Comparison of ENCODE assay signal across 25 cellular contexts in genomic region chr3:13096356-13096755, GRCh38. TPM values are rescaled to one million over a fixed set of nuclear protein-coding genes. Genes with fewer than 3 reads are reported as not detected.
DNase-seq lines count a peak whose midpoint lies in the region; FAIRE-seq and TF ChIP-seq lines count a peak whose summit lies in the region.
"Had no signal": no experiment of that assay in that cellular context is flagged by ENCODE, and none has a peak within 500 bp of the region (broad histone marks: within the 10 kb centered on the region; RNA-seq: fewer than 3 reads in every experiment).

No MANE protein-coding gene starts in this region.

- H3K9me3 Mint-ChIP-seq in brain = peaks cover 0 to 2% (median 0%) of the 10 kb centered on the region in 5 experiments
- H3K9me3 Mint-ChIP-seq: CD14-positive monocyte; CD8-positive, alpha-beta memory T cell had no signal

- peak overlapping the region in 4 of 11 experiments; percentile 15 to 60 (median 41); a peak in 6 of 22 replicates for H3K27ac ChIP-seq in BLaER1 treated with 17β-estradiol and CSF1 and Interleukin-3, amounts not matched to agents 10 nM and 100 nM
- no peak overlapping the region for H3K27ac ChIP-seq in neuronal stem cell (replicated peaks; ENCODE audit: low read length)

- no peak overlapping the region for H3K9ac ChIP-seq in BLaER1 treated with 17β-estradiol and CSF1 and Interleukin-3, amounts not matched to agents 10 nM and 100 nM
- H3K9ac ChIP-seq in neuronal stem cell (ENCODE audit: low read depth, low read length, poor library complexity) = no peak overlapping the region

- no peak overlapping the region for H4K8ac ChIP-seq in neuronal stem cell (ENCODE audit: low read depth, low read length)

- H2BK12ac ChIP-seq in neuronal stem cell (ENCODE audit: low read length) = no peak overlapping the region

- H2AFZ ChIP-seq in neuronal stem cell (ENCODE audit: low read length) = no peak overlapping the region

- H3K4me1 Mint-ChIP-seq in brain = peaks cover 76% of the 10 kb centered on the region

- no peaks in the 10 kb centered on the region for H3K36me3 ChIP-seq in BLaER1 treated with 17β-estradiol and CSF1 and Interleukin-3, amounts not matched to agents 10 nM and 100 nM
- no peaks in the 10 kb centered on the region for H3K36me3 ChIP-seq in neuronal stem cell (replicated peaks in 1 of 2; ENCODE audit: control insufficient read depth in 2 of 2, insufficient read depth in 2 of 2, low read length in 2 of 2)
- no peaks in the 10 kb centered on the region for H3K36me3 ChIP-seq in MG63

- H4K20me1 ChIP-seq in BLaER1 treated with 17β-estradiol and CSF1 and Interleukin-3, amounts not matched to agents 10 nM and 100 nM = no peaks in the 10 kb centered on the region; a peak in 1 of 22 replicates

- TF ChIP-seq POLR2A in GM12891 (IDR thresholded peaks at IDR 0.05; ENCODE audit: low read depth, low read length) = no peak

- peak; percentile 23 for FAIRE-seq in GM12891 (lab: Jason Lieb, UNC)
- FAIRE-seq: A204.1, GM12878, GM18507 had no signal

- no peaks in the 10 kb centered on the region for H3K9me3 ChIP-seq in BLaER1 treated with 17β-estradiol and CSF1 and Interleukin-3, amounts not matched to agents 10 nM and 100 nM (replicated peaks in 1 of 11)
- H3K9me3 ChIP-seq in neuronal stem cell (replicated peaks in 1 of 2; ENCODE audit: control insufficient read depth in 2 of 2, insufficient read depth in 1 of 2, low read depth in 1 of 2, low read length in 2 of 2) (no peaks in the 10 kb centered on the region), MG63 (no peaks in the 10 kb centered on the region)

- H3K14ac ChIP-seq in neuronal stem cell (ENCODE audit: low read length) = no peak overlapping the region

- peak overlapping the region in 3 of 5 experiments; percentile 30 to 98 (median 96) for H3K27ac Mint-ChIP-seq in brain
- H3K27ac Mint-ChIP-seq: B cell; CD14-positive monocyte; CD4-positive, alpha-beta memory T cell; CD4-positive, CD25-positive, alpha-beta regulatory T cell; CD8-positive, alpha-beta memory T cell had no signal

- no peak for DNase-seq in GM12891 (ENCODE audit: insufficient read length, low spot score)
- no peak for DNase-seq in neuronal stem cell (ENCODE audit: low spot score)
- DNase-seq in MG63 = no peak
- no peak for DNase-seq in AML-193 (lab: John Stamatoyannopoulos, UW)
- no peak for DNase-seq in NCI-H1048 (lab: John Stamatoyannopoulos, UW)
- DNase-seq: 8988T; ACHN; CD4-positive, alpha-beta memory T cell; CD4-positive, CD25-positive, alpha-beta regulatory T cell; COR-L47; DMS 273 treated with DMSO at 0.1 percent for 48 hours; DMS153; DMS53; DMS79; DND-41; EL; GDM1 had no signal

- H3K4me3 ChIP-seq in BLaER1 treated with 17β-estradiol and CSF1 and Interleukin-3, amounts not matched to agents 10 nM and 100 nM = no peak overlapping the region
- H3K4me3 ChIP-seq in neuronal stem cell (ENCODE audit: low read length in 2 of 2) (no peak overlapping the region), MG63 (no peak overlapping the region)
- H3K4me3 ChIP-seq: GM12878 had no signal

- no CpG with 5 or more reads among the region's 8 CpGs for WGBS in neuronal stem cell (ENCODE audit: extremely low coverage in 2 of 2, insufficient read length in 2 of 2, insufficient replicate concordance in 1 of 2), 2 donors

- no peak overlapping the region for H3K23ac ChIP-seq in neuronal stem cell (ENCODE audit: low read depth, low read length, poor library complexity)

- H3K27me3 Mint-ChIP-seq in brain = peaks cover 3% of the 10 kb centered on the region

- H3K18ac ChIP-seq in neuronal stem cell (ENCODE audit: low read length) = peak overlapping the region; percentile 46

- no peak overlapping the region for H2BK5ac ChIP-seq in neuronal stem cell (ENCODE audit: low read length)

- no peaks in the 10 kb centered on the region for H3K79me1 ChIP-seq in neuronal stem cell (ENCODE audit: low read depth, low read length)

- no peak overlapping the region for H2BK120ac ChIP-seq in neuronal stem cell (ENCODE audit: low read depth, low read length)

- no peak overlapping the region for H3K4ac ChIP-seq in neuronal stem cell (ENCODE audit: low read length)

- TF ChIP-seq CTCF in brain (conservative IDR thresholded peaks at IDR 0.05) = no peak

- H3K36me3 Mint-ChIP-seq in brain = no peaks in the 10 kb centered on the region
- H3K36me3 Mint-ChIP-seq: CD14-positive monocyte; CD4-positive, alpha-beta memory T cell; CD4-positive, CD25-positive, alpha-beta regulatory T cell; CD8-positive, alpha-beta memory T cell had no signal

- H4K91ac ChIP-seq in neuronal stem cell (ENCODE audit: low read depth, low read length, poor library complexity) = no peak overlapping the region

- H2AK5ac ChIP-seq in neuronal stem cell (ENCODE audit: low read depth, low read length) = no peak overlapping the region

- H3K4me2 ChIP-seq in BLaER1 treated with 17β-estradiol and CSF1 and Interleukin-3, amounts not matched to agents 10 nM and 100 nM = peak overlapping the region in 9 of 11 experiments; percentile 70 to 85 (median 82); a peak in 14 of 22 replicates
- H3K4me2 ChIP-seq in neuronal stem cell (ENCODE audit: insufficient read depth, low read length, poor library complexity, severe bottlenecking) = no peak overlapping the region

- no peak overlapping the region for H2BK15ac ChIP-seq in neuronal stem cell (ENCODE audit: low read length)

- no peaks in the 10 kb centered on the region for H3K27me3 ChIP-seq in BLaER1 treated with 17β-estradiol and CSF1 and Interleukin-3, amounts not matched to agents 10 nM and 100 nM
- H3K27me3 ChIP-seq in neuronal stem cell (ENCODE audit: control insufficient read depth in 3 of 3, insufficient read depth in 3 of 3, low read depth in 1 of 3, low read length in 3 of 3) = peaks cover 0 to 12% (median 0%) of the 10 kb centered on the region in 3 experiments
- H3K27me3 ChIP-seq in MG63 = no peaks in the 10 kb centered on the region

- peaks cover 33 to 79% (median 75%) of the 10 kb centered on the region in 10 experiments for H3K4me1 ChIP-seq in BLaER1 treated with 17β-estradiol and CSF1 and Interleukin-3, amounts not matched to agents 10 nM and 100 nM
- peaks cover 5 to 18% of the 10 kb centered on the region in 2 donors for H3K4me1 ChIP-seq in neuronal stem cell (ENCODE audit: control insufficient read depth in 2 of 2, insufficient read depth in 1 of 2, low read depth in 1 of 2, low read length in 2 of 2)

- H3K4me3 Mint-ChIP-seq in brain = peak overlapping the region in 1 of 5 experiments; percentile 3
- H3K4me3 Mint-ChIP-seq: B cell; CD14-positive monocyte; CD4-positive, alpha-beta memory T cell; CD4-positive, CD25-positive, alpha-beta regulatory T cell; CD8-positive, alpha-beta memory T cell had no signal

TF ChIP-seq in GM12891, 5 proteins besides CTCF, POLR2A, EP300 and RAD21:
- no peak for TF ChIP-seq POU2F2 (IDR thresholded peaks at IDR 0.05; ENCODE audit: low read depth, low read length)
- TF ChIP-seq POLR2AphosphoS5 (IDR thresholded peaks at IDR 0.05; ENCODE audit: low read depth, low read length) = no peak
- no peak for TF ChIP-seq TAF1 (IDR thresholded peaks at IDR 0.05; ENCODE audit: low read depth, low read length)
- TF ChIP-seq SPI1 (IDR thresholded peaks at IDR 0.05; ENCODE audit: low read depth, low read length) = no peak
- no peak for TF ChIP-seq PAX5 (IDR thresholded peaks at IDR 0.05; ENCODE audit: insufficient read depth, low read length, severe bottlenecking)
TF ChIP-seq in GM12891: peak in this region for 0.

RNA-seq across cellular contexts. Expression of gene IQSEC1, which starts 23.1 kb away (rescaled TPM):
- 18.2 TPM for polyA plus RNA-seq in GM12891 (2012; ENCODE audit: low read depth, missing spikeins)
- 34.7 TPM for polyA plus RNA-seq in brain (ENCODE audit: insufficient read depth, low read depth, low replicate concordance)
- 22.0 TPM for polyA plus RNA-seq in neuronal stem cell (2013, experiment 1 of 2)
- 22.8 TPM for polyA plus RNA-seq in neuronal stem cell (2013, experiment 2 of 2)
- 4.9 and 8.3 TPM in 2 replicates for total RNA-seq in MG63 (2014; rRNA removed; shearing (Covaris generic); ENCODE audit: low replicate concordance)
